ENCODE assay signal across 8 cellular contexts in the genomic region with DNA sequence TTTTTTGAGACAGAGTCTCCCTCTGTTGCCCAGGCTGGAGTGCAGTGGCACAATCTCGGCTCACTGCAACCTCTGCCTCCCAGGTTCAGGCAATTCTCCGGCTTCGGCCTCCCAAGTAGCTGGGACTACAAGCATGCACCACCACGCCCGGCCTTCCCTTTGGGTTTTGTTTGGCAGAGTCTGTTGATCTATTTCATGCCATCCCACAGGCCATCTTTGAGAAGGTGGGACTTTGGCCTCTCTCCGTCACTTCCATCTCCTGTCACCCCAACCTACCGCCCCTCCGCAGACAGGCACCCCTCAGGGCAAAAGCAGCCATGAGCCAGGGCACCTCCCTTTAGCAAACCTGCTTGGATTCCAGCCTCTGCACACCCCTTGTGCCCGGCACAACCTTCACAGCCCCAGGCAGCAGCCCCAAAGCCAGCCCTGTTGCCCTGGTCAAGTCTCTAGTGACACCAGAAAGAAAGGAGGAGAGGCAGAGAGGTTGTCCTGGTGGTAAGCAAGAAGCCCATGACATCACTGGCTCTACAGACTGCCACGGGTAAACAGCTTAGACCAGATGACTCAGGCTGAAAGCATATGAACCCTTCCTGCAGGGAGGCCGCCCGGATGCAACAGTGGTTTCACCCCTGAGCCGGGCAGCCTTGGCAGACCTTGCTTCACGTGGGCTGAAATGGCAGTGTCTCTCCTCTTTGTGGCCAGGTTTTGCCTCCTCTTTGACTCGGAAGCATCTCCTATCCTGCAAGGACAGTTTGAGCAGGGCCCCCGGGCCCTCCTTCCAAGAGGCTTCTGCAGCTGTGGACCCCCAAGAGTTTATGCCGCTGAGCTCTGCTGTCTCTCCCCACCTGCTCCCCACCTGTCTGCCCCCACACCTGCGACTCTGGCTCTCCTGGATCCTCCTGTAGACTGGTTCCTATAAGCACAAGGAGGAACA. TPM values are rescaled to one million over a fixed set of nuclear protein-coding genes. Genes with fewer than 3 reads are reported as not detected.
A peak's percentile ranks its signal among the peaks of the same experiment; 100 is the strongest.
DNase-seq lines count a peak whose midpoint lies in the region; ATAC-seq, FAIRE-seq and TF ChIP-seq lines count a peak whose summit lies in the region.

No MANE protein-coding gene starts in this region.

- H3K4me3 ChIP-seq in adrenal gland = no peak overlapping the region
- peak overlapping the region in 1 of 2 donors; percentile 31 for H3K4me3 ChIP-seq in right atrium auricular region
- no peak overlapping the region for H3K4me3 ChIP-seq in small intestine (ENCODE audit: low read depth in 1 of 2, low read length in 2 of 2)

- DNase-seq in AG08395 (ENCODE audit: low spot score) = peak; percentile 94
- DNase-seq in GM20000 (ENCODE audit: low spot score) = peak; percentile 61
- DNase-seq in RKO (ENCODE audit: low spot score) = peak; percentile 87
- DNase-seq in adrenal gland = peak in 6 of 7 donors; percentile 47 to 73 (median 68)
- DNase-seq in right atrium auricular region (ENCODE audit: low spot score) = peak; percentile 84
- peak; percentile 27 for DNase-seq in small intestine

- no peak for TF ChIP-seq POLR2A in adrenal gland (IDR thresholded peaks at IDR 0.05)

- intact Hi-C loops in adrenal gland (cut with DNase I) = no loop called here

- H3K9me3 ChIP-seq in adrenal gland (replicated peaks in 1 of 3) (no peaks in the 10 kb centered on the region), right atrium auricular region (no peaks in the 10 kb centered on the region), small intestine (ENCODE audit: control insufficient read depth, low read depth) (no peaks in the 10 kb centered on the region)

- H3K4me1 ChIP-seq in adrenal gland (replicated peaks in 1 of 2) (peaks cover 15 to 28% of the 10 kb centered on the region in 2 donors), right atrium auricular region (peaks cover 0 to 38% of the 10 kb centered on the region in 2 donors), small intestine (ENCODE audit: control insufficient read depth in 2 of 2, insufficient read depth in 1 of 2, low read depth in 1 of 2, low read length in 1 of 2) (no peaks in the 10 kb centered on the region)

- no peak for FAIRE-seq in small intestine (lab: Jason Lieb, UNC)

- TF ChIP-seq CTCF in GM20000 (IDR thresholded peaks at IDR 0.05; ENCODE audit: extremely low read depth, missing control alignments) (no peak), adrenal gland (IDR thresholded peaks at IDR 0.05) (no peak), right atrium auricular region (IDR thresholded peaks at IDR 0.05) (no peak)

- no peaks in the 10 kb centered on the region for H3K27me3 ChIP-seq in adrenal gland
- H3K27me3 ChIP-seq in right atrium auricular region = no peaks in the 10 kb centered on the region
- H3K27me3 ChIP-seq in small intestine (ENCODE audit: control insufficient read depth in 2 of 2, insufficient read depth in 2 of 2, low read length in 2 of 2) = no peaks in the 10 kb centered on the region

- ATAC-seq in HG02970 (IDR thresholded peaks at IDR 0.05; ENCODE audit: low FRiP score, unreplicated experiment) (no peak), HG03342 (IDR thresholded peaks at IDR 0.05; ENCODE audit: unreplicated experiment) (no peak)

- 66 to 80% (median 71%) methylated on average over 14 to 18 of the region's 18 CpGs for WGBS in adrenal gland, 4 donors
- 68 to 79% (median 75%) methylated on average over 17 to 18 of the region's 18 CpGs for WGBS in small intestine, 3 donors

- peak overlapping the region in 4 of 5 donors; percentile 68 to 91 (median 87) for H3K27ac ChIP-seq in adrenal gland
- H3K27ac ChIP-seq in right atrium auricular region = peak overlapping the region; percentile 82 to 91
- peak overlapping the region in 1 of 2 donors; percentile 81 for H3K27ac ChIP-seq in small intestine (ENCODE audit: low read depth in 1 of 2, low read length in 1 of 2)

- no peaks in the 10 kb centered on the region for H3K36me3 ChIP-seq in adrenal gland (replicated peaks in 1 of 2)
- H3K36me3 ChIP-seq in right atrium auricular region = no peaks in the 10 kb centered on the region
- no peaks in the 10 kb centered on the region for H3K36me3 ChIP-seq in small intestine (ENCODE audit: control insufficient read depth in 2 of 2, insufficient read depth in 2 of 2, low read length in 2 of 2)

RNA-seq across cellular contexts. Expression of a gene that starts 8.1 kb away (rescaled TPM):
- total RNA-seq in adrenal gland (100 to 1,000 TPM; 112 to 275 (median 219) TPM), right atrium auricular region (100 to 1,000 TPM in 1 of 2 donors, 10 to 100 TPM in 1; 99.1 to 158 TPM)
- polyA plus RNA-seq in adrenal gland (100 to 1,000 TPM in 1 of 3 donors, 10 to 100 TPM in 2; 50.8 to 153 (median 55.9) TPM), small intestine (10 to 100 TPM; 12.7 to 84.6 (median 18.1) TPM)

RNA-seq across cellular contexts. Expression of a gene that starts 30.3 kb away (rescaled TPM):
- total RNA-seq in adrenal gland = 1 to 10 TPM in 5 of 8 donors, under 1 TPM in 3; 0.18 to 5.1 (median 1.5) TPM
- polyA plus RNA-seq in adrenal gland = 1 to 10 TPM in 1 of 3 donors, under 1 TPM in 2; 0.07 to 3.7 (median 0.13) TPM
- total RNA-seq in right atrium auricular region = 1 to 10 TPM in 1 of 2 donors, under 1 TPM in 1; 0.83 to 1.1 TPM
- under 1 TPM in 1 of 3 donors, not detected in 2; 0.25 TPM for polyA plus RNA-seq in small intestine

RNA-seq across cellular contexts. Expression of a gene that starts 46.4 kb away (rescaled TPM):
- total RNA-seq in adrenal gland = 1,000 to 10,000 TPM in 2 of 8 donors, 100 to 1,000 TPM in 6; 449 to 1,588 (median 791) TPM
- polyA plus RNA-seq in adrenal gland = 100 to 1,000 TPM; 266 to 499 (median 286) TPM
- total RNA-seq in right atrium auricular region = 100 to 1,000 TPM; 488 to 733 TPM
- polyA plus RNA-seq in small intestine = 100 to 1,000 TPM; 181 to 326 (median 255) TPM

Comparison
In these comparisons a context has a peak if more than half of its experiments do, and no peak if none do; other contexts are left out.
1. DNase-seq: peak in every context shown above with its lines; median percentile 94 in AG08395; 87 in RKO; 84 in right atrium auricular region; 68 in adrenal gland; 61 in GM20000; 27 in small intestine.